In the genomic region with DNA sequence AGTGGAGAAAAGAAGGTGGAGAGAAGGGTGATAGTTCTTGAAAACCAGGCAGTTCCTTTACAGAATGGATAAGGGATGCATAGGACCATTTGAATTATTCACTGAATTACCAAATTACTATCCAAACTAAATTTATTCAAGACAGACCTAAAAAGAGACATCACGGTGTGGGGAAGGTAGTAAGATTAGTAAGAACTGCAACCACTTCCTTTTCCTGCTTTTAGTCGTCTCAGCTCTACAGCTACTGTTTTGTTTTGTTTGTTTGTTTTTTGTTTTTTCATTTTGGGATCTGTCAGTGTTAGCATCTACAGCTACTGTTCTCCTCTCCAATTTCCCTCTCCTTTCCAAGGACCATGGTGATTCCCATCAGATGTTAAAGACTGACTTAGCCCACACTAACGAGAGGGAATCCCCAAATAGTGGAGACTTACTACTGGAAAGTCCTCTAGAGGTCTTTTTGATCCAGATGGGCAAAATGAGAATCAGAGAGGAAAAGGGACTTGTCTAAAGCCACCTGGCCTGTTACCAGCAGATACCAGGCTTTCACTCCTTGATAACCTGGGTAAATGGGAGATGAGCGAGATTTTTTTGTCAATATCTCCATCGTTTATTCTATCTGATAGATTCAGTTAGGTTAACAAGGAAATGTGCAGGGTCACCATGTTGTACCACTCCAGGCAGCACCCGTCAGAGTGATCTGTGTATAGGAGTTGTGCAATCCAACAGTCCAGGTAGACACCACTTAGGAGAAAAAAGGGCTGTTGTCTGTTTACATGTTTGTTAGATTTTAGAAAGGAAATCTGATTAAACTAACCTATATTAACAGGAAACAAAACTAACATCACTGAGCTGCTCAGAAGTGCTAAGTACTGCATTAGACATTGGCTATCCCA, we compare ENCODE assay signal across 10 cellular contexts.
DNase-seq lines count a peak whose midpoint lies in the region; ATAC-seq lines count a peak whose summit lies in the region.
"Had no signal": no experiment of that assay in that cellular context is flagged by ENCODE, and none has a peak within 500 bp of the region (broad histone marks: within the 10 kb centered on the region; RNA-seq: fewer than 3 reads in every experiment).

No MANE protein-coding gene starts in this region.

- peak; percentile 74 for ATAC-seq in GM21786 (IDR thresholded peaks at IDR 0.05; ENCODE audit: unreplicated experiment)
- ATAC-seq in stimulated activated naive B cell treated with anti-CD40 and anti-IgM and Interleukin-4, amounts not matched to agents 10 μg/mL and 1 μg/mL and 100 μg/mL, for 72 hours (replicated peaks): peak; percentile 97 to 98

- no peaks in the 10 kb centered on the region for H3K27me3 Mint-ChIP-seq in activated T-cell treated with anti-CD3 and anti-CD28 coated beads, Interleukin-2, amount 50 U/mL, for 24 hours
- H3K27me3 Mint-ChIP-seq in stimulated activated naive B cell treated with anti-CD40 and anti-IgM and Interleukin-4, amounts not matched to agents 10 μg/mL and 1 μg/mL and 100 μg/mL, for 72 hours: no peaks in the 10 kb centered on the region

- H3K4me3 Mint-ChIP-seq in activated T-cell treated with anti-CD3 and anti-CD28 coated beads, Interleukin-2, amount 50 U/mL, for 24 hours: peak overlapping the region; percentile 47
- H3K4me3 Mint-ChIP-seq in stimulated activated naive B cell treated with anti-CD40 and anti-IgM and Interleukin-4, amounts not matched to agents 10 μg/mL and 1 μg/mL and 100 μg/mL, for 72 hours: peak overlapping the region; percentile 31 to 50

- no peak for DNase-seq in activated T-cell treated with anti-CD3 and anti-CD28 coated beads, Interleukin-2, amount 50 U/mL, for 24 hours
- DNase-seq in activated T-cell treated with anti-CD3 and anti-CD28 coated beads for 4 hours (no peak), MV-4-11 (lab: John Stamatoyannopoulos, UW) (peak; percentile 5), NCI-H1694 treated with DMSO at 0.1 percent for 48 hours (lab: John Stamatoyannopoulos, UW) (no peak), NCI-H748 treated with DMSO at 0.1 percent for 48 hours (lab: John Stamatoyannopoulos, UW) (no peak), OCI-M1 (lab: John Stamatoyannopoulos, UW) (no peak)
- no peak for DNase-seq in stimulated activated naive B cell treated with anti-CD40 and anti-IgM and Interleukin-4, amounts not matched to agents 10 μg/mL and 1 μg/mL and 100 μg/mL, for 72 hours
- DNase-seq: ACHN, NCI-H1092 had no signal

- H3K4me1 Mint-ChIP-seq in activated T-cell treated with anti-CD3 and anti-CD28 coated beads, Interleukin-2, amount 50 U/mL, for 24 hours (ENCODE audit: low read depth): peaks cover 87% of the 10 kb centered on the region
- H3K4me1 Mint-ChIP-seq in stimulated activated naive B cell treated with anti-CD40 and anti-IgM and Interleukin-4, amounts not matched to agents 10 μg/mL and 1 μg/mL and 100 μg/mL, for 72 hours: peaks cover 36 to 70% of the 10 kb centered on the region in 2 donors

- peak overlapping the region; percentile 92 for H3K27ac Mint-ChIP-seq in activated T-cell treated with anti-CD3 and anti-CD28 coated beads, Interleukin-2, amount 50 U/mL, for 24 hours
- H3K27ac Mint-ChIP-seq in stimulated activated naive B cell treated with anti-CD40 and anti-IgM and Interleukin-4, amounts not matched to agents 10 μg/mL and 1 μg/mL and 100 μg/mL, for 72 hours: peak overlapping the region; percentile 89

- peaks cover 98% of the 10 kb centered on the region for H3K36me3 Mint-ChIP-seq in activated T-cell treated with anti-CD3 and anti-CD28 coated beads, Interleukin-2, amount 50 U/mL, for 24 hours (ENCODE audit: low read depth)
- H3K36me3 Mint-ChIP-seq in stimulated activated naive B cell treated with anti-CD40 and anti-IgM and Interleukin-4, amounts not matched to agents 10 μg/mL and 1 μg/mL and 100 μg/mL, for 72 hours: peaks cover 66 to 68% of the 10 kb centered on the region in 2 donors

- H3K9me3 Mint-ChIP-seq in activated T-cell treated with anti-CD3 and anti-CD28 coated beads, Interleukin-2, amount 50 U/mL, for 24 hours: no peaks in the 10 kb centered on the region
- H3K9me3 Mint-ChIP-seq in stimulated activated naive B cell treated with anti-CD40 and anti-IgM and Interleukin-4, amounts not matched to agents 10 μg/mL and 1 μg/mL and 100 μg/mL, for 72 hours: no peaks in the 10 kb centered on the region
